ENCODE assay signal across 8 cellular contexts in genomic region chrX:154397888-154398667, GRCh38. TPM values are rescaled to one million over a fixed set of nuclear protein-coding genes. Genes with fewer than 3 reads are reported as not detected.
DNase-seq lines count a peak whose midpoint lies in the region; ATAC-seq and TF ChIP-seq lines count a peak whose summit lies in the region.

Gene RPL10 (plus strand): TSS chrX:154398377. CDS start chrX:154398520, 143 bp downstream.

- in situ Hi-C loops in GM13976 (cut with MboI; ENCODE audit: low sequenced_read_pairs, unreplicated experiment), result no loop called here

- peak within 1 kb of the TSS; percentile 95 for H3K9ac ChIP-seq in parathyroid adenoma

- 0 to 35% (median 0%) methylated on average over 50 to 69 of the region's 69 CpGs for WGBS in adipose tissue, 3 donors

- H3K4me1 ChIP-seq in cardiac muscle cell (ENCODE audit: low read depth), result peaks cover 4% of the 10 kb centered on the region
- no peaks in the 10 kb centered on the region for H3K4me1 ChIP-seq in parathyroid adenoma
- H3K4me1 ChIP-seq in tibial artery, result peaks cover 0 to 19% (median 12%) of the 10 kb centered on the region in 4 donors

- H3K9me3 ChIP-seq in cardiac muscle cell (ENCODE audit: low read depth), result no peaks in the 10 kb centered on the region
- H3K9me3 ChIP-seq in parathyroid adenoma (ENCODE audit: control insufficient read depth, low read length), result no peaks in the 10 kb centered on the region
- H3K9me3 ChIP-seq in tibial artery, result no peaks in the 10 kb centered on the region

- peak; percentile 64 for ATAC-seq in HG02870 (IDR thresholded peaks at IDR 0.05; ENCODE audit: unreplicated experiment)

- TF ChIP-seq CTCF in GM13976 (IDR thresholded peaks at IDR 0.05; ENCODE audit: borderline replicate concordance, control extremely low read depth, extremely low read depth, insufficient read depth, missing control alignments), result no peak
- TF ChIP-seq CTCF in cardiac muscle cell (IDR thresholded peaks at IDR 0.05; ENCODE audit: low read depth, low read length), result no peak
- no peak for TF ChIP-seq CTCF in parathyroid adenoma (IDR thresholded peaks at IDR 0.05)
- no peak for TF ChIP-seq CTCF in tibial artery (IDR thresholded peaks at IDR 0.05)

- H3K79me2 ChIP-seq in parathyroid adenoma, result no peaks in the 10 kb centered on the region

- peak within 1 kb of the TSS; percentile 83 for H3K4me2 ChIP-seq in parathyroid adenoma (ENCODE audit: low read length)

- DNase-seq in GM13976 (ENCODE audit: low spot score) (peak; percentile 93), NCI-H146 treated with DMSO at 0.1 percent for 48 hours (lab: John Stamatoyannopoulos, UW; ENCODE audit: unreplicated experiment) (peak; percentile 90), T-helper 1 cell (peak; percentile 75 to 97 (median 82)), cardiac muscle cell (ENCODE audit: low read depth in 1 of 2, low spot score in 1 of 2) (peak; percentile 93 to 97), tibial artery (peak; percentile 91 to 98)

- peak within 1 kb of the TSS; percentile 93 for H3K27ac ChIP-seq in adipose tissue (ENCODE audit: low read depth, low read length)
- peak within 1 kb of the TSS; percentile 99 for H3K27ac ChIP-seq in cardiac muscle cell
- peak within 1 kb of the TSS; percentile 100 for H3K27ac ChIP-seq in parathyroid adenoma
- H3K27ac ChIP-seq in tibial artery, result peak within 1 kb of the TSS; percentile 97 to 99

- H3K27me3 ChIP-seq in cardiac muscle cell (no peaks in the 10 kb centered on the region), parathyroid adenoma (ENCODE audit: control insufficient read depth, insufficient read depth, low read length) (no peaks in the 10 kb centered on the region), tibial artery (no peaks in the 10 kb centered on the region)

- H3K36me3 ChIP-seq in cardiac muscle cell, result peaks cover 12% of the 10 kb centered on the region
- no peaks in the 10 kb centered on the region for H3K36me3 ChIP-seq in parathyroid adenoma (ENCODE audit: control insufficient read depth, insufficient read depth, low read length)
- H3K36me3 ChIP-seq in tibial artery, result peaks cover 15 to 24% (median 23%) of the 10 kb centered on the region in 3 donors

- peak within 1 kb of the TSS; percentile 86 for H3K4me3 ChIP-seq in cardiac muscle cell
- H3K4me3 ChIP-seq in parathyroid adenoma (ENCODE audit: low read depth, low read length), result peak within 1 kb of the TSS; percentile 97
- peak within 1 kb of the TSS; percentile 81 to 87 for H3K4me3 ChIP-seq in tibial artery

- intact Hi-C loops in tibial artery (cut with DNase I; ENCODE audit: low total_unique reads), result no loop called here

- H2AFZ ChIP-seq in parathyroid adenoma, result peak within 1 kb of the TSS; percentile 84

RNA-seq across cellular contexts. Expression of gene RPL10, which starts in this region (rescaled TPM):
- polyA plus RNA-seq in adipose tissue (1,000 to 10,000 TPM; 6,483 to 8,176 (median 7,781) TPM), cardiac muscle cell (1,000 and 1,150 TPM in 2 replicates)
- 2,299 and 4,006 TPM in 2 replicates for total RNA-seq in cardiac muscle cell

Comparison
In these comparisons a context has a peak if more than half of its experiments do, and no peak if none do; other contexts are left out.
1. Peak in every context shown above with its lines: DNase-seq, ATAC-seq, H3K4me3 ChIP-seq and H3K27ac ChIP-seq.